In genomic region chr12:46373303-46374182, GRCh38 we compare ENCODE assay signal across 8 cellular contexts. TPM values are rescaled to one million over a fixed set of nuclear protein-coding genes. Genes with fewer than 3 reads are reported as not detected.
DNase-seq lines count a peak whose midpoint lies in the region; ATAC-seq and TF ChIP-seq lines count a peak whose summit lies in the region.

No MANE protein-coding gene starts in this region.

- H3K9me3 Mint-ChIP-seq in T-cell = no peaks in the 10 kb centered on the region

- H3K9ac ChIP-seq in skeletal muscle satellite cell (ENCODE audit: low read depth, low read length) = peak overlapping the region; percentile 97

- no peaks in the 10 kb centered on the region for H3K27me3 Mint-ChIP-seq in T-cell

- H3K27ac ChIP-seq in body of pancreas = peak overlapping the region; percentile 81 to 100 (median 96)

- peak overlapping the region; percentile 98 for H3K4me2 ChIP-seq in skeletal muscle satellite cell (ENCODE audit: low read length)

- peak overlapping the region; percentile 97 to 99 for H3K27ac Mint-ChIP-seq in T-cell

- CTCF ChIA-PET in T-cell (lab: Charles Lee) = no interaction called here

- ATAC-seq in T-cell (replicated peaks in 1 of 4) = peak in 2 of 4 experiments; percentile 6 to 14
- no peak for ATAC-seq in body of pancreas
- ATAC-seq in GM21528 (IDR thresholded peaks at IDR 0.05; ENCODE audit: low FRiP score, unreplicated experiment) = no peak
- ATAC-seq in GM19467 (IDR thresholded peaks at IDR 0.05; ENCODE audit: unreplicated experiment) = no peak

- WGBS in body of pancreas, 2 donors = 26 to 33% methylated on average over 33 of the region's 33 CpGs

- peak in 9 of 14 donors; percentile 32 to 76 (median 48) for DNase-seq in C1 segment of cervical spinal cord (lab: John Stamatoyannopoulos, UW)
- peak; percentile 53 for DNase-seq in HK-2 (ENCODE audit: unreplicated experiment)
- DNase-seq in T-cell = peak in 27 of 34 experiments; percentile 17 to 50 (median 32)
- DNase-seq in body of pancreas = peak; percentile 42 to 62 (median 52)
- peak; percentile 41 for DNase-seq in iPS-NIHi11 (ENCODE audit: low spot score)

- no peak for TF ChIP-seq CTCF in body of pancreas (IDR thresholded peaks at IDR 0.05)

- H3K4me3 Mint-ChIP-seq in T-cell = peak overlapping the region; percentile 98 to 99 (median 98)

- H3K4me3 ChIP-seq in body of pancreas = peak overlapping the region; percentile 85 to 93
- peak overlapping the region; percentile 94 for H3K4me3 ChIP-seq in skeletal muscle satellite cell (ENCODE audit: low read length)

- H3K36me3 ChIP-seq in body of pancreas (replicated peaks in 1 of 2; ENCODE audit: insufficient read depth in 1 of 2, low read depth in 2 of 2) (peaks cover 0 to 4% of the 10 kb centered on the region in 2 donors), skeletal muscle satellite cell (ENCODE audit: insufficient read depth, low read length) (peaks cover 34% of the 10 kb centered on the region)

- no peak for TF ChIP-seq POLR2A in body of pancreas (IDR thresholded peaks at IDR 0.05)

- intact Hi-C loops in body of pancreas (cut with DNase I) = no loop called here

- POLR2A ChIA-PET in T-cell (lab: Charles Lee) = interaction anchor here (0.5 to 0.7 kb wide), 3 partner anchors 10 to 103 kb away, joined by 5 to 8 read pairs (median 6); no protein-coding TSS in a partner anchor

- H3K36me3 Mint-ChIP-seq in T-cell = peaks cover 27% of the 10 kb centered on the region

- peaks cover 39 to 55% (median 44%) of the 10 kb centered on the region in 3 donors for H3K4me1 Mint-ChIP-seq in T-cell

- H3K27me3 ChIP-seq in body of pancreas = no peaks in the 10 kb centered on the region
- no peaks in the 10 kb centered on the region for H3K27me3 ChIP-seq in skeletal muscle satellite cell (ENCODE audit: control insufficient read depth, insufficient read depth, low read length)

- H3K9me3 ChIP-seq in body of pancreas (no peaks in the 10 kb centered on the region), skeletal muscle satellite cell (replicated peaks; ENCODE audit: low read length) (no peaks in the 10 kb centered on the region)

- H3K4me1 ChIP-seq in body of pancreas (peaks cover 24% of the 10 kb centered on the region), skeletal muscle satellite cell (ENCODE audit: control insufficient read depth, insufficient read depth, low read length) (peaks cover 11% of the 10 kb centered on the region)

RNA-seq across cellular contexts. Expression of gene SLC38A2, which starts 1.0 kb away (rescaled TPM):
- total RNA-seq in T-cell (100 to 1,000 TPM; 165 to 265 (median 217) TPM), body of pancreas (100 to 1,000 TPM; 184 to 203 TPM)
- 329 and 451 TPM in 2 replicates for total RNA-seq in skeletal muscle satellite cell (2012; rRNA removed)
